In the genomic region with DNA sequence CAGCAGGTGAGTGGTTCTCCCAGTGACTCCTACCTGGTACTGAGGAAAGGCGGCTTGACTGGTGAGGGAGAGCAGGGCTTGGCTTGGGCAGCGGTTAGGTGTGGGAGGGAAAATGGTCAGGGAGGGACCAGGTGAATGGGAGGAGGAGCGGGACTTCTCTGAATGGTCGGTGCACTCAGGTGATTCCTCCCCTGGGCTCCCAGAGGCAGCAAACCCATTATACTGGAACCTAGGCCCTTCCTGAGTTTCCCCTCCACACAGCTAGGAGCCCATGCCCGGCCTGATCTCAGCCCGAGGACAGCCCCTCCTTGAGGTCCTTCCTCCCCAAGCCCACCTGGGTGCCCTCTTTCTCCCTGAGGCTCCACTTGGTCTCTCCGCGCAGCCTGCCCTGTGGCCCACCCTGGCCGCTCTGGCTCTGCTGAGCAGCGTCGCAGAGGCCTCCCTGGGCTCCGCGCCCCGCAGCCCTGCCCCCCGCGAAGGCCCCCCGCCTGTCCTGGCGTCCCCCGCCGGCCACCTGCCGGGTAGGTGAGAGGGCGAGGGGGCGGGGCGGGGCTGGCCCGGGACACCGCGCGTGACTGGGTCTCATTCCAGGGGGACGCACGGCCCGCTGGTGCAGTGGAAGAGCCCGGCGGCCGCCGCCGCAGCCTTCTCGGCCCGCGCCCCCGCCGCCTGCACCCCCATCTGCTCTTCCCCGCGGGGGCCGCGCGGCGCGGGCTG, we compare ENCODE assay signal across 1 cellular context.
TF ChIP-seq lines count a peak whose summit lies in the region.

No MANE protein-coding gene starts in this region.

TF ChIP-seq in endothelial cell of umbilical vein, 7 proteins besides CTCF, POLR2A, EP300 and RAD21:
- no peak for TF ChIP-seq JUN (IDR thresholded peaks at IDR 0.05; ENCODE audit: borderline replicate concordance, insufficient read depth, insufficient read length, low read depth)
- TF ChIP-seq, protein P1, sequence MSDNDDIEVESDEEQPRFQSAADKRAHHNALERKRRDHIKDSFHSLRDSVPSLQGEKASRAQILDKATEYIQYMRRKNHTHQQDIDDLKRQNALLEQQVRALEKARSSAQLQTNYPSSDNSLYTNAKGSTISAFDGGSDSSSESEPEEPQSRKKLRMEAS (IDR thresholded peaks at IDR 0.05; ENCODE audit: insufficient read depth, insufficient read length) = no peak
- no peak for TF ChIP-seq POLR2AphosphoS5 (IDR thresholded peaks at IDR 0.05; ENCODE audit: insufficient read depth, low read depth, low read length)
- TF ChIP-seq FOS (IDR thresholded peaks at IDR 0.05; ENCODE audit: borderline replicate concordance, insufficient read depth, low read length) = no peak
- no peak for TF ChIP-seq MYC (IDR thresholded peaks at IDR 0.05; ENCODE audit: low read depth, low read length)
- no peak for TF ChIP-seq EZH2 (IDR thresholded peaks at IDR 0.05; ENCODE audit: borderline replicate concordance, low read depth, low read length, severe bottlenecking)
- no peak for TF ChIP-seq GATA2 (IDR thresholded peaks at IDR 0.05; ENCODE audit: insufficient read depth, insufficient read length, low read depth, low read length)
TF ChIP-seq in endothelial cell of umbilical vein: peak in this region for 0.
